13 cellular contexts compared by ENCODE assay signal in genomic region chr2:110149330-110150220, GRCh38. TPM values are rescaled to one million over a fixed set of nuclear protein-coding genes. Genes with fewer than 3 reads are reported as not detected.
DNase-seq lines count a peak whose midpoint lies in the region; ATAC-seq and TF ChIP-seq lines count a peak whose summit lies in the region.
"Had no signal": no experiment of that assay in that cellular context is flagged by ENCODE, and none has a peak within 500 bp of the region (broad histone marks: within the 10 kb centered on the region; RNA-seq: fewer than 3 reads in every experiment).

No MANE protein-coding gene starts in this region.

- no peaks in the 10 kb centered on the region for H3K4me1 ChIP-seq in left ventricle myocardium inferior
- H3K4me1 ChIP-seq: neural progenitor cell had no signal

- TF ChIP-seq CTCF in left ventricle myocardium inferior (IDR thresholded peaks at IDR 0.05; ENCODE audit: borderline replicate concordance) (no peak), WTC11 (IDR thresholded peaks at IDR 0.05) (no peak)

- H3K27me3 Mint-ChIP-seq in WTC11 (ENCODE audit: low read depth) = peaks cover 5% of the 10 kb centered on the region
- H3K27me3 Mint-ChIP-seq: IgD-negative memory B cell had no signal

- H3K4me1 Mint-ChIP-seq in WTC11 = no peaks in the 10 kb centered on the region
- H3K4me1 Mint-ChIP-seq: neural progenitor cell had no signal

- peaks cover 6% of the 10 kb centered on the region for H3K9me3 ChIP-seq in left ventricle myocardium inferior (replicated peaks)
- H3K9me3 ChIP-seq: adrenal gland had no signal

- H3K4me3 Mint-ChIP-seq in WTC11 = no peak overlapping the region
- H3K4me3 Mint-ChIP-seq: IgD-negative memory B cell, neural progenitor cell had no signal

- H3K27ac ChIP-seq in caudate nucleus (ENCODE audit: low read depth, low read length) (peak overlapping the region; percentile 54), left ventricle myocardium inferior (replicated peaks) (no peak overlapping the region)
- H3K27ac ChIP-seq: neural progenitor cell had no signal

- H3K4me3 ChIP-seq in left ventricle myocardium inferior = no peak overlapping the region
- H3K4me3 ChIP-seq: adrenal gland, neural progenitor cell had no signal

- intact Hi-C loops in left ventricle myocardium inferior (cut with micrococcal nuclease) = no loop called here

- no peaks in the 10 kb centered on the region for H3K36me3 ChIP-seq in left ventricle myocardium inferior
- H3K36me3 ChIP-seq: adrenal gland, neural progenitor cell had no signal

- H3K36me3 Mint-ChIP-seq in WTC11 = peaks cover 24% of the 10 kb centered on the region

- H3K27me3 ChIP-seq in left ventricle myocardium inferior (ENCODE audit: low read depth) = no peaks in the 10 kb centered on the region
- H3K27me3 ChIP-seq: adrenal gland, neural progenitor cell had no signal

- CTCF ChIA-PET in WTC11 (lab: Charles Lee) = no interaction called here

- no peak overlapping the region for H3K27ac Mint-ChIP-seq in WTC11
- H3K27ac Mint-ChIP-seq: IgD-negative memory B cell, neural progenitor cell had no signal

- no peak for ATAC-seq in GM19328 (IDR thresholded peaks at IDR 0.05; ENCODE audit: unreplicated experiment)
- no peak for ATAC-seq in WTC11

- DNase-seq in COLO829 (ENCODE audit: low spot score) (peak; percentile 90), LoVo (ENCODE audit: low spot score) (peak; percentile 39), caudate nucleus (lab: John Stamatoyannopoulos, UW) (peak in 13 of 61 donors; percentile 2 to 73 (median 13)), non-pigmented ciliary epithelial cell (ENCODE audit: low read depth) (peak; percentile 91), DMS 273 (lab: John Stamatoyannopoulos, UW; ENCODE audit: unreplicated experiment) (no peak), left ventricle myocardium inferior (no peak), WTC11 (ENCODE audit: low spot score) (no peak)
- DNase-seq: DND-41, NCI-H524 had no signal

- POLR2A ChIA-PET in WTC11 (lab: Charles Lee) = no interaction called here

- H3K9me3 Mint-ChIP-seq in WTC11 = peaks cover 51% of the 10 kb centered on the region

TF ChIP-seq in WTC11, 78 proteins besides CTCF, POLR2A, EP300 and RAD21:
- TF ChIP-seq TCF7 (CRISPR knock-in tag; IDR thresholded peaks at IDR 0.05; ENCODE audit: low read depth) (no peak), ZNF671 (CRISPR knock-in tag; IDR thresholded peaks at IDR 0.05) (no peak), FOXP1 (CRISPR knock-in tag; IDR thresholded peaks at IDR 0.05; ENCODE audit: borderline replicate concordance) (no peak), RELA (CRISPR knock-in tag; IDR thresholded peaks at IDR 0.05; ENCODE audit: borderline replicate concordance) (no peak), ESRRA (CRISPR knock-in tag; IDR thresholded peaks at IDR 0.05; ENCODE audit: borderline replicate concordance) (no peak), MLX (CRISPR knock-in tag; IDR thresholded peaks at IDR 0.05) (no peak)
TF ChIP-seq in WTC11: peak in this region for 0.

RNA-seq across cellular contexts. Expression of gene MALL, which starts 34.0 kb away (rescaled TPM):
- total RNA-seq in left ventricle myocardium inferior (11.8 TPM), WTC11 (2021) (3.8 to 5.5 TPM (median 5.0 TPM) in 3 replicates)

RNA-seq across cellular contexts. Expression of gene NPHP1, which starts 55.2 kb away (rescaled TPM):
- total RNA-seq in left ventricle myocardium inferior (5.4 TPM), WTC11 (2021) (2.5 to 3.8 TPM (median 3.1 TPM) in 3 replicates)

Comparison
In these comparisons a context has a peak if more than half of its experiments do, and no peak if none do; other contexts are left out.
1. DNase-seq: peak in COLO829 (single experiment), LoVo (single experiment) and non-pigmented ciliary epithelial cell (single experiment); none in DMS 273 (single experiment), left ventricle myocardium inferior (single experiment) and WTC11 (single experiment).